Comparison of ENCODE assay signal across 15 cellular contexts in the genomic region with DNA sequence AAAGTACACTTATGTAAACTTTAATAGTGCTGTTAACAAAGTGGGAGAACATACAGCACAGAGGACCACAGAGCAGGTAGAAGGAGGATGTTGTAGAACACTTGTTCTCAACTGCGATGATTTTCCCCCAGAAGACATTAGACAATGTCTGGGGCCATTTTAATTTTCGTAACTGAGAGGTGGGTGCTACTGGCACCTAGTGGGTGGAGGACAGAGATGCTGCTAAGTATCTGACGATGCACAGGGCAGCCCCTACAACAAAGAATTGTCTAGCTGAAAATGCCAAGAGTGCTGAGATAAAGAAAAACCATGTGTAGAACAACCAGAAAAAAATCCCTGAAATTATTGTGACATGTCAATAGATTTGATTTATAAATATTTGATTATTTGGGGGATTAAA.
"Had no signal": no experiment of that assay in that cellular context is flagged by ENCODE, and none has a peak within 500 bp of the region (broad histone marks: within the 10 kb centered on the region; RNA-seq: fewer than 3 reads in every experiment).

No MANE protein-coding gene starts in this region.

- ATAC-seq: mucosa of descending colon; naive thymus-derived CD4-positive, alpha-beta T cell; sciatic nerve had no signal

- DNase-seq: activated CD4-positive, CD25-positive, alpha-beta regulatory T cell treated with anti-CD3 and anti-CD28 coated beads, Interleukin-2, amount 50 U/mL, for 72 hours; activated naive CD4-positive, alpha-beta T cell treated with Interleukin-2 at 50 U/mL for 16 hours; anterior cingulate cortex; brain microvascular endothelial cell; cortex of kidney; effector CD4-positive, alpha-beta T cell; esophagus squamous epithelium; hippocampal formation; left ventricle myocardium inferior; mucosa of descending colon; naive thymus-derived CD4-positive, alpha-beta T cell; ovary; stimulated activated CD4-positive, alpha-beta T cell treated with anti-CD3 and anti-CD28 coated beads, Interleukin-2, amount 100 ng/mL, for 24 hours had no signal

- H3K27me3 ChIP-seq: brain microvascular endothelial cell, ovary had no signal

- H3K27ac ChIP-seq: brain microvascular endothelial cell, esophagus squamous epithelium, left ventricle myocardium inferior, ovary, thoracic aorta had no signal

- H3K9me3 ChIP-seq: esophagus squamous epithelium, left ventricle myocardium inferior, mucosa of descending colon, ovary, thoracic aorta had no signal

- H3K36me3 ChIP-seq: brain microvascular endothelial cell, esophagus squamous epithelium, left ventricle myocardium inferior, ovary, thoracic aorta had no signal

- H3K4me3 ChIP-seq: esophagus squamous epithelium, left ventricle myocardium inferior, mucosa of descending colon, ovary, thoracic aorta had no signal
